ENCODE assay signal across 1 cellular context in genomic region chr12:54439096-54439495, GRCh38.
TF ChIP-seq lines count a peak whose summit lies in the region.

No MANE protein-coding gene starts in this region.

TF ChIP-seq in H1, 55 proteins besides CTCF, POLR2A, EP300 and RAD21:
- TF ChIP-seq SAP30 (IDR thresholded peaks at IDR 0.05; ENCODE audit: insufficient read depth, insufficient replicate concordance, low read length) (no peak), JUN (IDR thresholded peaks at IDR 0.05; ENCODE audit: low read depth, low read length) (no peak), CBX5 (IDR thresholded peaks at IDR 0.05; ENCODE audit: low read depth, low read length) (no peak), SUZ12 (IDR thresholded peaks at IDR 0.05; ENCODE audit: low read length) (no peak), KDM1A (IDR thresholded peaks at IDR 0.05; ENCODE audit: borderline replicate concordance, low read length) (no peak), RFX5 (IDR thresholded peaks at IDR 0.05; ENCODE audit: borderline replicate concordance, low read depth, low read length) (no peak), RNF2 (IDR thresholded peaks at IDR 0.05; ENCODE audit: borderline replicate concordance, low read depth, low read length, missing control alignments, poor library complexity, severe bottlenecking) (no peak), EZH2 (IDR thresholded peaks at IDR 0.05; ENCODE audit: low read depth, low read length, severe bottlenecking) (no peak)
